8 cellular contexts compared by ENCODE assay signal in the genomic region with DNA sequence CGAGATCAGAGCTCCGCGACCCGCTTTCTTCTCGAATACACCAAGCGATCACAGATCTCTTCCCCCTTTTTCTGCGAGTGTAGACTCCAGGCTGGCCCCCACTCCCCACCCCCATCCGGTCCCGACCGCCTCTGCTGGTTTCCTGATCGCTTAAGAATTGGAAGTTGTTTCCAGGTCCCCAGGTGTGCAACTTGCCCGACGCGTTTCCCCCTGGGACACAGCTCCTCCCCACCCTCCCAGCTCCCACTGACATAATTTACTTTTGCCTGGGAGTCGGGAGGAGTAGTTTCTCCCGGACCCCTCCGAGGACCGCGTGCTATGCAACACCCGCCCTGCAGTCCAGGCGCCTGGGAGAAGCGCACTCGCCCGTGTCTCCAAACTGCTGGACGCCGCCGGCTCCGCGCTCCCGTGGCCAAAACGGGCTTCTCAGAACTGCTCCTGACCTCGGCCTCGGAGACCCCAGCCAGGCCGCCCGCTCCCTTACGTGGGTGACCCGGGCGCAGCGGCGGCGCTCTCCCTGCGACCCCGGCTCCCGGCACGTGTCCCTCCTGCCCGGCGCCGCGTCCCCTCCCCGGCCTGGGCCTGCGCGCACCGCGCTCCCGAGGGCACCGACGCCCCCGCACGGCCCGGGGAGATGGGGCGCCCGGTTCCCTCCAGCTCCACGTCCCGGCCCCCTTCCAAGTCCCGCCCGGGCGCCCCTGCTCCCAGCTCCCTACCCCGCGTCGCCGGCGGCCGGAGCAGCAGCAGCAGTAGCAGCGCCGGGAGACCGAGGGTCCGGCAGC. TPM values are rescaled to one million over a fixed set of nuclear protein-coding genes. Genes with fewer than 3 reads are reported as not detected.
A peak's percentile ranks its signal among the peaks of the same experiment; 100 is the strongest.
DNase-seq lines count a peak whose midpoint lies in the region; ATAC-seq and TF ChIP-seq lines count a peak whose summit lies in the region.

No MANE protein-coding gene starts in this region.

- no peaks in the 10 kb centered on the region for H3K4me1 ChIP-seq in smooth muscle cell (ENCODE audit: low read depth)

- CTCF ChIA-PET in T-cell (lab: Charles Lee) = interaction anchor here (0.6 to 1.2 kb wide), 4 partner anchors 61 to 110 kb away, joined by 3 to 7 read pairs (median 6); no protein-coding TSS in a partner anchor

- no peak overlapping the region for H3K9ac ChIP-seq in smooth muscle cell (ENCODE audit: low read depth)

- H3F3A ChIP-seq in smooth muscle cell (ENCODE audit: low read depth) = no peaks in the 10 kb centered on the region

- H3K9me3 Mint-ChIP-seq in T-cell = no peaks in the 10 kb centered on the region

- peak overlapping the region; percentile 92 to 94 for H3K27ac Mint-ChIP-seq in T-cell

- no peak overlapping the region for H3K27ac ChIP-seq in smooth muscle cell (ENCODE audit: low read depth)

- H3K27me3 ChIP-seq in smooth muscle cell (ENCODE audit: low read depth) = peaks cover 88% of the 10 kb centered on the region

- H3K4me3 Mint-ChIP-seq in T-cell = peak overlapping the region; percentile 90 to 95 (median 93)

- ATAC-seq in GM18907 (IDR thresholded peaks at IDR 0.05; ENCODE audit: unreplicated experiment) (peak; percentile 24), HG03135 (IDR thresholded peaks at IDR 0.05; ENCODE audit: unreplicated experiment) (peak; percentile 8), T-cell (replicated peaks in 1 of 4) (peak; percentile 24 to 34 (median 26))

- peak overlapping the region; percentile 74 for H3K4me3 ChIP-seq in iPS-18c (ENCODE audit: insufficient read depth, low read depth, low read length)
- H3K4me3 ChIP-seq in smooth muscle cell = peak overlapping the region; percentile 80

- H2AFZ ChIP-seq in smooth muscle cell (ENCODE audit: low read depth) = peak overlapping the region; percentile 90

- WGBS in smooth muscle cell (ENCODE audit: low lambda C conversion rate) = 2% methylated on average over 48 of the region's 77 CpGs

- TF ChIP-seq CTCF in smooth muscle cell (IDR thresholded peaks at IDR 0.05; ENCODE audit: borderline replicate concordance, insufficient read depth, poor library complexity, severe bottlenecking) = no peak

- H3K79me2 ChIP-seq in smooth muscle cell (ENCODE audit: low read depth) = no peaks in the 10 kb centered on the region

- no peaks in the 10 kb centered on the region for H3K27me3 Mint-ChIP-seq in T-cell

- peak overlapping the region; percentile 99 for H3K4me2 ChIP-seq in smooth muscle cell

- POLR2A ChIA-PET in T-cell (lab: Charles Lee) = interaction anchor here (0.6 to 1.0 kb wide), 2 partner anchors 87 to 1810 kb away, joined by 3 to 4 read pairs; a partner anchor contains a TSS

- no peaks in the 10 kb centered on the region for H3K9me3 ChIP-seq in iPS-18c (ENCODE audit: control insufficient read depth, insufficient read depth, low read length)
- no peaks in the 10 kb centered on the region for H3K9me3 ChIP-seq in smooth muscle cell (replicated peaks; ENCODE audit: low read depth)

- peaks cover 18 to 35% (median 34%) of the 10 kb centered on the region in 3 donors for H3K4me1 Mint-ChIP-seq in T-cell

- H3K36me3 ChIP-seq in smooth muscle cell (ENCODE audit: low read depth) = no peaks in the 10 kb centered on the region

- in situ Hi-C loops in ACHN (cut with HindIII; ENCODE audit: low pct_ligation_motif_present, low pct_unique_long_range_greater_than_20kb, low sequenced_read_pairs) = no loop called here

- H3K36me3 Mint-ChIP-seq in T-cell = no peaks in the 10 kb centered on the region

- DNase-seq in ACHN (peak; percentile 46), T-cell (peak in 23 of 34 experiments; percentile 7 to 39 (median 19)), astrocyte of the hippocampus (ENCODE audit: low read depth, low spot score) (peak; percentile 74), smooth muscle cell (lab: John Stamatoyannopoulos, UW; ENCODE audit: unreplicated experiment) (no peak), NCI-H187 treated with DMSO at 0.1 percent for 48 hours (lab: John Stamatoyannopoulos, UW) (no peak)

- H4K20me1 ChIP-seq in smooth muscle cell (ENCODE audit: low read depth) = no peaks in the 10 kb centered on the region

RNA-seq across cellular contexts. Expression of a gene that starts 0.5 kb away (rescaled TPM):
- total RNA-seq in T-cell (10 to 100 TPM; 10.1 to 18.2 (median 10.8) TPM), smooth muscle cell (0.54 TPM in 1 of 2 replicates, not detected in the other)
- polyA plus RNA-seq in smooth muscle cell = 0.23 and 1.3 TPM in 2 replicates

Comparison
In these comparisons a context has a peak if more than half of its experiments do, and no peak if none do; other contexts are left out.
1. DNase-seq: peak in ACHN (single experiment), T-cell (23 of 34) and astrocyte of the hippocampus (single experiment); none in smooth muscle cell (single experiment) and NCI-H187 treated with DMSO at 0.1 percent for 48 hours (single experiment).
2. Peak in every context shown above with its lines, with median percentiles within 50 percentile points of each other: ATAC-seq.